In the genomic region with DNA sequence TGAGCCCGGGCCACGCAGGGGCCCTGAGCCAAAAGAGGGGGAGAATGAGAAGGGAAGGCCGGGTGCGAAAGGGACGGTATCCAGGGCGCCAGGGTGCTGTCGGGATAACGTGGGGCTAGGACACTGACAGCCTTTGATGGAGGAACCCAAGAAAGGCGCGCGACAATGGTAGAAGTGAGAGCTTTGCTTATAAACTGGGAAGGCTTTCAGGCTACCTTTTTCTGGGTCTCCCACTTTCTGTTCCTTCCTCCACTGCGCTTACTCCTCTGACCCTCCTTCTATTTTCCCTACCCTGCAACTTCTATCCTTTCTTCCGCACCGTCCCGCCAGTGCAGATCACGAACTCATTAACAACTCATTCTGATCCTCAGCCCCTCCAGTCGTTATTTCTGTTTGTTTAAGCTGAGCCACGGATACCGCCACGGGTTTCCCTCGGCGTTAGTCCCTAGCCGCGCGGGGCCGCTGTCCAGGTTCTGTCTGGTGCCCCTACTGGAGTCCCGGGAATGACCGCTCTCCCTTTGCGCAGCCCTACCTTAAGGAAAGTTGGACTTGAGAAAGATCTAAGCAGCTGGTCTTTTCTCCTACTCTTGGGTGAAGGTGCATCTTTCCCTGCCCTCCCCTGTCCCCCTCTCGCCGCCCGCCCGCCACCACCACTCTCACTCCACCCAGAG, we compare ENCODE assay signal across 11 cellular contexts. TPM values are rescaled to one million over a fixed set of nuclear protein-coding genes. Genes with fewer than 3 reads are reported as not detected.
DNase-seq lines count a peak whose midpoint lies in the region; ATAC-seq and TF ChIP-seq lines count a peak whose summit lies in the region.
"Had no signal": no experiment of that assay in that cellular context is flagged by ENCODE, and none has a peak within 500 bp of the region (broad histone marks: within the 10 kb centered on the region; RNA-seq: fewer than 3 reads in every experiment).

No MANE protein-coding gene starts in this region.

- no peaks in the 10 kb centered on the region for H3K36me3 ChIP-seq in SJCRH30
- H3K36me3 ChIP-seq: SJSA1 had no signal

- H3K27me3 Mint-ChIP-seq in naive thymus-derived CD8-positive, alpha-beta T cell: peaks cover 30 to 84% (median 57%) of the 10 kb centered on the region in 5 donors

- peak overlapping the region in 1 of 10 donors; percentile 71 for H3K27ac Mint-ChIP-seq in naive thymus-derived CD8-positive, alpha-beta T cell
- H3K27ac Mint-ChIP-seq: CD4-positive, alpha-beta T cell had no signal

- H3K9me3 Mint-ChIP-seq in naive thymus-derived CD8-positive, alpha-beta T cell: peaks cover 0 to 10% (median 5%) of the 10 kb centered on the region in 9 donors
- H3K9me3 Mint-ChIP-seq: CD4-positive, alpha-beta T cell had no signal

- peaks cover 21 to 42% (median 33%) of the 10 kb centered on the region in 4 donors for H3K4me1 Mint-ChIP-seq in naive thymus-derived CD8-positive, alpha-beta T cell

- peaks cover 3% of the 10 kb centered on the region; the same call in 1 of the 2 replicates for H3K9me3 ChIP-seq in SJCRH30 (replicated peaks)
- H3K9me3 ChIP-seq: SJSA1 had no signal

- in situ Hi-C loops in ACHN (cut with HindIII; ENCODE audit: low pct_ligation_motif_present, low pct_unique_long_range_greater_than_20kb, low sequenced_read_pairs): no loop called here

- H3K4me3 ChIP-seq in fibroblast of villous mesenchyme (ENCODE audit: low read depth, low read length) (peak overlapping the region; percentile 72), SJCRH30 (no peak overlapping the region)
- H3K4me3 ChIP-seq: SJSA1 had no signal

- no peaks in the 10 kb centered on the region for H3K27me3 ChIP-seq in SJCRH30
- H3K27me3 ChIP-seq: SJSA1 had no signal

- no peak overlapping the region for H3K27ac ChIP-seq in SJCRH30
- H3K27ac ChIP-seq: KMS-11, SJSA1 had no signal

- peak; percentile 13 for DNase-seq in 8988T
- peak; percentile 37 for DNase-seq in NCI-H226
- peak; percentile 79 for DNase-seq in fibroblast of villous mesenchyme (ENCODE audit: low read depth)
- no peak for DNase-seq in naive thymus-derived CD8-positive, alpha-beta T cell
- no peak for DNase-seq in SJCRH30
- no peak for DNase-seq in ACHN
- DNase-seq in RPMI8226: no peak
- DNase-seq: CD4-positive, alpha-beta T cell had no signal

- TF ChIP-seq CTCF in fibroblast of villous mesenchyme (IDR thresholded peaks at IDR 0.05; ENCODE audit: insufficient read depth, low read depth, low read length): peak; percentile 53

- H3K36me3 Mint-ChIP-seq in naive thymus-derived CD8-positive, alpha-beta T cell: peaks cover 0 to 12% (median 0%) of the 10 kb centered on the region in 3 donors

- peaks cover 16% of the 10 kb centered on the region for H3K4me1 ChIP-seq in SJCRH30
- H3K4me1 ChIP-seq: SJSA1 had no signal

- POLR2A ChIA-PET in naive thymus-derived CD8-positive, alpha-beta T cell (lab: Charles Lee): no interaction called here

- peak overlapping the region; percentile 2 to 80 (median 68) for H3K4me3 Mint-ChIP-seq in naive thymus-derived CD8-positive, alpha-beta T cell
- H3K4me3 Mint-ChIP-seq: CD4-positive, alpha-beta T cell had no signal

- no peak for ATAC-seq in naive thymus-derived CD8-positive, alpha-beta T cell
- no peak for ATAC-seq in HG03469 (IDR thresholded peaks at IDR 0.05; ENCODE audit: unreplicated experiment)

RNA-seq across cellular contexts. Expression of a gene that starts 3.0 kb away (rescaled TPM):
- 18.7 and 57.9 TPM in 2 replicates for total RNA-seq in fibroblast of villous mesenchyme
- not detected for total RNA-seq in naive thymus-derived CD8-positive, alpha-beta T cell
- not detected for polyA plus RNA-seq in naive thymus-derived CD8-positive, alpha-beta T cell
- not detected in 2 replicates for total RNA-seq in SJCRH30 (2014; rRNA removed; shearing (Covaris generic))
- total RNA-seq: CD4-positive, alpha-beta T cell; SJSA1 had no signal

RNA-seq across cellular contexts. Expression of a gene that starts 45.2 kb away (rescaled TPM):
- 2.2 and 2.3 TPM in 2 replicates for total RNA-seq in fibroblast of villous mesenchyme
- not detected for total RNA-seq in naive thymus-derived CD8-positive, alpha-beta T cell
- polyA plus RNA-seq in naive thymus-derived CD8-positive, alpha-beta T cell: under 1 TPM in 1 of 3 donors, not detected in 2; 0.08 TPM
- 20.7 and 21.9 TPM in 2 replicates for total RNA-seq in SJCRH30 (2014; rRNA removed; shearing (Covaris generic))
- total RNA-seq: CD4-positive, alpha-beta T cell; SJSA1 had no signal

Comparison
In these comparisons a context has a peak if more than half of its experiments do, and no peak if none do; other contexts are left out.
1. DNase-seq: peak in 8988T (single experiment), NCI-H226 (single experiment) and fibroblast of villous mesenchyme (single experiment); none in naive thymus-derived CD8-positive, alpha-beta T cell (0 of 10), SJCRH30 (0 of 2), ACHN (single experiment) and RPMI8226 (single experiment).
2. RNA of a gene that starts 3.0 kb away (total RNA-seq): 18.7 to 57.9 TPM in fibroblast of villous mesenchyme; not detected in naive thymus-derived CD8-positive, alpha-beta T cell and not detected in SJCRH30; every median in the first group is over 10 times any median in the second.